Comparison of ENCODE assay signal across 34 cellular contexts in the genomic region with DNA sequence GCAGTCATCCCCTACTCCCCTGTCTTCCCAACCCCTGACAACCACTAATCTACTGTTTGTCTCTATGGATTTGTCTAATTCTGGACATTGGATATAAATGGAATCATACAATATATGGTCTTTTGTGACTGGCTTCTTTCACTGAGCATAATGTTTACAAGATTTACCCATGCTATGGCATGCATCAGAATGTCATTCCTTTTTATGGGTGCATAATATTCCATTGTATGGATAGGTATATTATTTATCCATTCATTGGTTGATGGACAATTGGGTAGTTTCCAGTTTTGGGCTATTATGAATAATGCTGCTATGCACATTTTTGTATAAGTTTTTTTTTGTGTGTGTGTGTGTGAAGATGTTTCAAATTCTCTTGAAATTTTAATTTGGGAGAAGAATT.
"Had no signal": no experiment of that assay in that cellular context is flagged by ENCODE, and none has a peak within 500 bp of the region (broad histone marks: within the 10 kb centered on the region; RNA-seq: fewer than 3 reads in every experiment).

No MANE protein-coding gene starts in this region.

- H3K4me3 ChIP-seq: MG63 had no signal

- DNase-seq: Karpas-422, Kasumi-1, MG63, MM.1S, MV-4-11, NCI-H1048, NCI-H1092, NCI-H1092 treated with DMSO at 0.1 percent for 48 hours, NCI-H1105, NCI-H1105 treated with DMSO at 0.1 percent for 48 hours, NCI-H1417, NCI-H1417 treated with DMSO at 0.1 percent for 48 hours, NCI-H1436, NCI-H1436 treated with DMSO at 0.1 percent for 48 hours, NCI-H146, NCI-H1694, NCI-H1694 treated with DMSO at 0.1 percent for 48 hours, NCI-H187, NCI-H187 treated with DMSO at 0.1 percent for 48 hours, NCI-H1930, NCI-H2029, NCI-H2029 treated with DMSO at 0.1 percent for 48 hours, NCI-H2081, NCI-H2081 treated with DMSO at 0.1 percent for 48 hours, NCI-H2107, NCI-H2171, NCI-H2171 treated with DMSO at 0.1 percent for 48 hours, NCI-H2227 treated with DMSO at 0.1 percent for 48 hours, NCI-H226, NCI-H345, NCI-H446, NCI-H446 treated with DMSO at 0.1 percent for 48 hours, NCI-H510A, NCI-H510A treated with DMSO at 0.1 percent for 48 hours had no signal

- H3K9me3 ChIP-seq: MG63 had no signal

- H3K27me3 ChIP-seq: MG63 had no signal

- H3K36me3 ChIP-seq: MG63 had no signal
